ENCODE assay signal across 16 cellular contexts in the genomic region with DNA sequence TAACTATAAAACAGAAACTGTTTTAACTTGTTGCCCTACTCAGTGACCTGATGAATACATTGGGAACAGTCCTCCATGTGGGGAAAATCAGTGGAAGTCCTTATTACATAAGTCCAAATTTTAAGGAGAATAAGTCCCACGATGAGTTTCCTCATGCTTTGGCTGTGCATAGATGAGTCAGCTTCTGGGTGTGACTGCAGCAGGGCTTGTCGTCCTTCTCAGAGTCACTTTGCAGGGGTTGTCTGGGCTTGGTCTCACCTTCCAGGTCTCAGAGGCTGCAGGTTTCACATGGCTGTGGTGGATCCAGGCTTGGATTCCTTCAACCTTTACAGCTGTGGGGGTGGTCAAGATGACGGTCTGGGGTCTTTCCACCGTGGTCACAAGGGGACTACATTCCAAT.
"Had no signal": no experiment of that assay in that cellular context is flagged by ENCODE, and none has a peak within 500 bp of the region (broad histone marks: within the 10 kb centered on the region; RNA-seq: fewer than 3 reads in every experiment).

No MANE protein-coding gene starts in this region.

- H3K4me1 ChIP-seq: colonic mucosa, upper lobe of left lung, vagina had no signal

- DNase-seq: colonic mucosa; heart left ventricle; hypothalamus; kidney glomerular epithelial cell; mucosa of descending colon; posterior cingulate gyrus; right cardiac atrium; stimulated activated CD4-positive, alpha-beta T cell treated with anti-CD3 and anti-CD28 coated beads, Interleukin-4, amount 100 ng/mL, for 1 hour; upper lobe of left lung had no signal

- H3K27ac Mint-ChIP-seq: naive thymus-derived CD8-positive, alpha-beta T cell; stimulated activated memory B cell treated with anti-CD40 and anti-IgM and Interleukin-4, amounts not matched to agents 10 μg/mL and 1 μg/mL and 100 μg/mL, for 72 hours; stimulated activated naive CD8-positive, alpha-beta T cell treated with anti-CD3 and anti-CD28 coated beads, Interleukin-15, Interleukin-2, amounts not matched to agents 100 ng/mL and 50 ng/mL, for 24 hours had no signal

- FAIRE-seq: frontal cortex, islet of Langerhans had no signal

- H3K36me3 ChIP-seq: colonic mucosa, neutrophil had no signal

- H3K27me3 Mint-ChIP-seq: naive thymus-derived CD8-positive, alpha-beta T cell; stimulated activated memory B cell treated with anti-CD40 and anti-IgM and Interleukin-4, amounts not matched to agents 10 μg/mL and 1 μg/mL and 100 μg/mL, for 72 hours; stimulated activated naive CD8-positive, alpha-beta T cell treated with anti-CD3 and anti-CD28 coated beads, Interleukin-15, Interleukin-2, amounts not matched to agents 100 ng/mL and 50 ng/mL, for 24 hours had no signal

- H3K4me1 Mint-ChIP-seq: stimulated activated memory B cell treated with anti-CD40 and anti-IgM and Interleukin-4, amounts not matched to agents 10 μg/mL and 1 μg/mL and 100 μg/mL, for 72 hours had no signal

- H3K27me3 ChIP-seq: colonic mucosa, heart left ventricle, neutrophil, upper lobe of left lung, vagina had no signal

- H3K27ac ChIP-seq: colonic mucosa, heart left ventricle, neutrophil, upper lobe of left lung, vagina had no signal

- H3K4me3 ChIP-seq: colonic mucosa, heart left ventricle, mucosa of descending colon, upper lobe of left lung, vagina had no signal

- ATAC-seq: heart left ventricle; mucosa of descending colon; naive thymus-derived CD8-positive, alpha-beta T cell; right cardiac atrium; stimulated activated memory B cell treated with anti-CD40 and anti-IgM and Interleukin-4, amounts not matched to agents 10 μg/mL and 1 μg/mL and 100 μg/mL, for 72 hours had no signal

- H3K4me3 Mint-ChIP-seq: naive thymus-derived CD8-positive, alpha-beta T cell; stimulated activated memory B cell treated with anti-CD40 and anti-IgM and Interleukin-4, amounts not matched to agents 10 μg/mL and 1 μg/mL and 100 μg/mL, for 72 hours; stimulated activated naive CD8-positive, alpha-beta T cell treated with anti-CD3 and anti-CD28 coated beads, Interleukin-15, Interleukin-2, amounts not matched to agents 100 ng/mL and 50 ng/mL, for 24 hours had no signal
